ENCODE assay signal across 8 cellular contexts in genomic region chr6:56953597-56954388, GRCh38. TPM values are rescaled to one million over a fixed set of nuclear protein-coding genes. Genes with fewer than 3 reads are reported as not detected.
DNase-seq lines count a peak whose midpoint lies in the region; ATAC-seq and TF ChIP-seq lines count a peak whose summit lies in the region.

No MANE protein-coding gene starts in this region.

- peak overlapping the region; percentile 75 for H3K9ac ChIP-seq in muscle layer of colon (ENCODE audit: low read length)

- intact Hi-C loops in heart right ventricle (cut with DNase I), result loop anchor here in 2 of 10 donors (10.0 kb wide), 1 partner anchor 49 kb away; no protein-coding TSS in a partner anchor
- intact Hi-C loops in Right ventricle myocardium superior (cut with DNase I), result no loop called here
- intact Hi-C loops in dorsolateral prefrontal cortex (cut with DNase I), result loop anchor here (2.0 to 10.0 kb wide), 8 partner anchors 41 to 363 kb away; partner anchors contain the start of genes KIAA1586 (in 2 of the 2) and PRIM2 (in 2 of the 2)

- H3K27me3 ChIP-seq in heart right ventricle (peaks cover 0 to 48% (median 15%) of the 10 kb centered on the region in 7 donors), dorsolateral prefrontal cortex (no peaks in the 10 kb centered on the region), muscle layer of colon (ENCODE audit: control insufficient read depth in 1 of 2, insufficient read depth in 2 of 2, low read length in 2 of 2) (no peaks in the 10 kb centered on the region)

- H3K4me1 ChIP-seq in heart right ventricle (peaks cover 0 to 27% (median 17%) of the 10 kb centered on the region in 9 donors), muscle layer of colon (ENCODE audit: insufficient read depth, low read length) (peaks cover 11% of the 10 kb centered on the region)

- no peak for TF ChIP-seq CTCF in heart right ventricle (IDR thresholded peaks at IDR 0.05)
- no peak for TF ChIP-seq CTCF in dorsolateral prefrontal cortex (IDR thresholded peaks at IDR 0.05 in 54 of 56, conservative IDR thresholded peaks at IDR 0.05 in 2 of 56; ENCODE audit: low read depth in 1 of 56, partially characterized antibody in 56 of 56)

- H3K9me3 ChIP-seq in heart right ventricle (no peaks in the 10 kb centered on the region), muscle layer of colon (ENCODE audit: low read length) (no peaks in the 10 kb centered on the region)

- no peak for DNase-seq in heart right ventricle
- no peak for DNase-seq in Right ventricle myocardium superior
- peak; percentile 26 for DNase-seq in OCI-M1 (lab: John Stamatoyannopoulos, UW)
- DNase-seq in dorsolateral prefrontal cortex, result peak in 2 of 10 donors; percentile 6 to 9
- no peak for DNase-seq in NCI-H187 treated with DMSO at 0.1 percent for 48 hours (lab: John Stamatoyannopoulos, UW)

- no peak for TF ChIP-seq POLR2A in GM18505 (IDR thresholded peaks at IDR 0.05; ENCODE audit: borderline replicate concordance, extremely low read depth, insufficient read depth, insufficient read length)

- 3% methylated on average over 38 of the region's 38 CpGs for WGBS in heart right ventricle, 2 donors

- H3K36me3 ChIP-seq in heart right ventricle (no peaks in the 10 kb centered on the region), muscle layer of colon (ENCODE audit: insufficient read depth, low read length) (no peaks in the 10 kb centered on the region)

- H3K4me3 ChIP-seq in heart right ventricle (peak overlapping the region; percentile 11 to 65 (median 58)), dorsolateral prefrontal cortex (peak overlapping the region; percentile 48 to 92 (median 78)), muscle layer of colon (ENCODE audit: low read depth in 1 of 2, low read length in 2 of 2) (peak overlapping the region; percentile 61 to 86)

- H3K27ac ChIP-seq in heart right ventricle (peak overlapping the region in 1 of 10 donors; percentile 47), dorsolateral prefrontal cortex (peak overlapping the region in 57 of 59 donors; percentile 1 to 93 (median 84)), muscle layer of colon (ENCODE audit: low read depth, low read length) (peak overlapping the region; percentile 55)

- no peak for ATAC-seq in heart right ventricle
- ATAC-seq in Right ventricle myocardium superior (ENCODE audit: poor library complexity), result no peak
- no peak for ATAC-seq in GM18505 (IDR thresholded peaks at IDR 0.05; ENCODE audit: unreplicated experiment)
- no peak for ATAC-seq in HG03196 (IDR thresholded peaks at IDR 0.05; ENCODE audit: unreplicated experiment)

RNA-seq across cellular contexts. Expression of gene BEND6, which starts 1.1 kb away (rescaled TPM):
- 1 to 10 TPM in 2 of 10 donors, under 1 TPM in 8; 0.07 to 1.8 (median 0.51) TPM for total RNA-seq in heart right ventricle
- polyA plus RNA-seq in heart right ventricle, result under 1 TPM; 0.09 to 0.15 TPM
- total RNA-seq in Right ventricle myocardium superior, result 0.16 TPM
- total RNA-seq in dorsolateral prefrontal cortex, result 10 to 100 TPM; 23.5 to 90.9 (median 54.4) TPM

Comparison
In these comparisons a context has a peak if more than half of its experiments do, and no peak if none do; other contexts are left out.
1. RNA of gene BEND6, which starts 1.1 kb away (total RNA-seq): 23.5 to 90.9 TPM in dorsolateral prefrontal cortex; 0.07 to 1.8 TPM in heart right ventricle and 0.16 TPM in Right ventricle myocardium superior (single experiment); every median in the first group is over 4 times any median in the second.
2. Peak in every context shown above with its lines, with median percentiles within 50 percentile points of each other: H3K4me3 ChIP-seq.